In genomic region chr10:69445094-69445493, GRCh38 we compare ENCODE assay signal across 2 cellular contexts.
TF ChIP-seq lines count a peak whose summit lies in the region.

No MANE protein-coding gene starts in this region.

TF ChIP-seq in IMR-90, 13 proteins besides CTCF, POLR2A, EP300 and RAD21:
- no peak for TF ChIP-seq SMC3 (IDR thresholded peaks at IDR 0.05; ENCODE audit: low read depth, low read length)
- no peak for TF ChIP-seq FOS (IDR thresholded peaks at IDR 0.05; ENCODE audit: low read depth, low read length)
- TF ChIP-seq MAFK (IDR thresholded peaks at IDR 0.05; ENCODE audit: low read depth, low read length): no peak
- TF ChIP-seq RFX5 (IDR thresholded peaks at IDR 0.05; ENCODE audit: low read depth, low read length): no peak
- TF ChIP-seq CEBPB (IDR thresholded peaks at IDR 0.05; ENCODE audit: low read depth, low read length): no peak
- TF ChIP-seq RCOR1 (IDR thresholded peaks at IDR 0.05; ENCODE audit: insufficient replicate concordance, low read length): no peak
- TF ChIP-seq MXI1 (IDR thresholded peaks at IDR 0.05; ENCODE audit: borderline replicate concordance, low read depth, low read length): no peak
- TF ChIP-seq USF2 (IDR thresholded peaks at IDR 0.05; ENCODE audit: low read depth, low read length): no peak
- no peak for TF ChIP-seq NFE2L2 (IDR thresholded peaks at IDR 0.05; ENCODE audit: low read depth, low read length)
- TF ChIP-seq BHLHE40 (IDR thresholded peaks at IDR 0.05; ENCODE audit: low read depth, low read length): no peak
- no peak for TF ChIP-seq MAZ (IDR thresholded peaks at IDR 0.05; ENCODE audit: borderline replicate concordance, low read depth, low read length)
- no peak for TF ChIP-seq CHD1 (IDR thresholded peaks at IDR 0.05; ENCODE audit: low read depth, low read length)
- TF ChIP-seq ELK1 (IDR thresholded peaks at IDR 0.05; ENCODE audit: borderline replicate concordance, low read depth, low read length): no peak

TF ChIP-seq in K562, 482 proteins besides CTCF, POLR2A, EP300 and RAD21:
- peak; percentile 36 for TF ChIP-seq EGR1 (conservative IDR thresholded peaks at IDR 0.05)
- TF ChIP-seq NCOA4 (IDR thresholded peaks at IDR 0.05; ENCODE audit: partially characterized antibody): no peak
- TF ChIP-seq SMARCE1 (IDR thresholded peaks at IDR 0.05): peak; percentile 15; the same call in 1 of the 2 replicates
- TF ChIP-seq, protein P1, sequence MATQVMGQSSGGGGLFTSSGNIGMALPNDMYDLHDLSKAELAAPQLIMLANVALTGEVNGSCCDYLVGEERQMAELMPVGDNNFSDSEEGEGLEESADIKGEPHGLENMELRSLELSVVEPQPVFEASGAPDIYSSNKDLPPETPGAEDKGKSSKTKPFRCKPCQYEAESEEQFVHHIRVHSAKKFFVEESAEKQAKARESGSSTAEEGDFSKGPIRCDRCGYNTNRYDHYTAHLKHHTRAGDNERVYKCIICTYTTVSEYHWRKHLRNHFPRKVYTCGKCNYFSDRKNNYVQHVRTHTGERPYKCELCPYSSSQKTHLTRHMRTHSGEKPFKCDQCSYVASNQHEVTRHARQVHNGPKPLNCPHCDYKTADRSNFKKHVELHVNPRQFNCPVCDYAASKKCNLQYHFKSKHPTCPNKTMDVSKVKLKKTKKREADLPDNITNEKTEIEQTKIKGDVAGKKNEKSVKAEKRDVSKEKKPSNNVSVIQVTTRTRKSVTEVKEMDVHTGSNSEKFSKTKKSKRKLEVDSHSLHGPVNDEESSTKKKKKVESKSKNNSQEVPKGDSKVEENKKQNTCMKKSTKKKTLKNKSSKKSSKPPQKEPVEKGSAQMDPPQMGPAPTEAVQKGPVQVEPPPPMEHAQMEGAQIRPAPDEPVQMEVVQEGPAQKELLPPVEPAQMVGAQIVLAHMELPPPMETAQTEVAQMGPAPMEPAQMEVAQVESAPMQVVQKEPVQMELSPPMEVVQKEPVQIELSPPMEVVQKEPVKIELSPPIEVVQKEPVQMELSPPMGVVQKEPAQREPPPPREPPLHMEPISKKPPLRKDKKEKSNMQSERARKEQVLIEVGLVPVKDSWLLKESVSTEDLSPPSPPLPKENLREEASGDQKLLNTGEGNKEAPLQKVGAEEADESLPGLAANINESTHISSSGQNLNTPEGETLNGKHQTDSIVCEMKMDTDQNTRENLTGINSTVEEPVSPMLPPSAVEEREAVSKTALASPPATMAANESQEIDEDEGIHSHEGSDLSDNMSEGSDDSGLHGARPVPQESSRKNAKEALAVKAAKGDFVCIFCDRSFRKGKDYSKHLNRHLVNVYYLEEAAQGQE (CRISPR knock-in tag; IDR thresholded peaks at IDR 0.05; ENCODE audit: low read depth): no peak
- no peak for TF ChIP-seq E2F3 (CRISPR knock-in tag; IDR thresholded peaks at IDR 0.05)
